In genomic region chr11:76259299-76259908, GRCh38 we compare ENCODE assay signal across 27 cellular contexts. TPM values are rescaled to one million over a fixed set of nuclear protein-coding genes. Genes with fewer than 3 reads are reported as not detected.
"Had no signal": no experiment of that assay in that cellular context is flagged by ENCODE, and none has a peak within 500 bp of the region (broad histone marks: within the 10 kb centered on the region; RNA-seq: fewer than 3 reads in every experiment).

No MANE protein-coding gene starts in this region.

- H3K36me3 ChIP-seq: Peyer's patch, SJCRH30 had no signal

- H2AFZ ChIP-seq: PC-9 had no signal

- H3K9me3 ChIP-seq: Peyer's patch, SJCRH30 had no signal

- H3K27me3 ChIP-seq: Peyer's patch, SJCRH30 had no signal

- ATAC-seq: Right ventricle myocardium inferior, T-cell had no signal

- DNase-seq: KBM-7; MV-4-11; NCI-H1048; NCI-H1105; NCI-H1417; NCI-H1436 treated with DMSO at 0.1 percent for 48 hours; NCI-H1694; NCI-H187 treated with DMSO at 0.1 percent for 48 hours; NCI-H2029 treated with DMSO at 0.1 percent for 48 hours; NCI-H2171 treated with DMSO at 0.1 percent for 48 hours; NCI-H345; NCI-H446 treated with DMSO at 0.1 percent for 48 hours; NCI-H510A treated with DMSO at 0.1 percent for 48 hours; NCI-H526; NCI-H748 treated with DMSO at 0.1 percent for 48 hours; NK-92 treated with Interleukin-12 subunit alpha and Interleukin-12 subunit beta, amount 100 ng/mL, for 24 hours; PC-9; Peyer's patch; SHP77 treated with DMSO at 0.1 percent for 48 hours; SJCRH30; T-cell had no signal

- H3K4me1 ChIP-seq: Peyer's patch had no signal

- H3K27ac ChIP-seq: PC-9, Peyer's patch, SJCRH30 had no signal

- H3K4me3 ChIP-seq: PC-9, Peyer's patch, SJCRH30 had no signal

- H3K4me2 ChIP-seq: PC-9 had no signal

RNA-seq across cellular contexts. Expression of gene WNT11, which starts 53.1 kb away (rescaled TPM):
- total RNA-seq: HT1080, LHCN-M2, MCF 10A, OCI-LY7, PC-9 had no signal
- polyA plus RNA-seq: IgD-negative memory B cell had no signal
